ENCODE assay signal across 20 cellular contexts in genomic region chr1:207918571-207918970, GRCh38. TPM values are rescaled to one million over a fixed set of nuclear protein-coding genes. Genes with fewer than 3 reads are reported as not detected.
DNase-seq lines count a peak whose midpoint lies in the region; ATAC-seq and TF ChIP-seq lines count a peak whose summit lies in the region.
"Had no signal": no experiment of that assay in that cellular context is flagged by ENCODE, and none has a peak within 500 bp of the region (broad histone marks: within the 10 kb centered on the region; RNA-seq: fewer than 3 reads in every experiment).

No MANE protein-coding gene starts in this region.

- in situ Hi-C loops in KBM-7 (cut with MboI; ENCODE audit: low pct_unique_long_range_greater_than_20kb, low sequenced_read_pairs) (no loop called here), gastrocnemius medialis (cut with MboI; ENCODE audit: low sequenced_read_pairs in 4 of 4) (no loop called here)

- H3K4me3 ChIP-seq in BLaER1 treated with 17β-estradiol and CSF1 and Interleukin-3, amounts not matched to agents 10 nM and 100 nM, result peak overlapping the region in 5 of 10 experiments; percentile 4 to 29 (median 19); a peak in 6 of 20 replicates
- H3K4me3 ChIP-seq in hepatocyte (no peak overlapping the region), gastrocnemius medialis (no peak overlapping the region)
- H3K4me3 ChIP-seq: coronary artery, GM12878, suprapubic skin had no signal

- peaks cover 0 to 6% (median 0%) of the 10 kb centered on the region in 11 experiments; a peak in 2 of 22 replicates for H3K27me3 ChIP-seq in BLaER1 treated with 17β-estradiol and CSF1 and Interleukin-3, amounts not matched to agents 10 nM and 100 nM
- H3K27me3 ChIP-seq in hepatocyte (no peaks in the 10 kb centered on the region), gastrocnemius medialis (no peaks in the 10 kb centered on the region)
- H3K27me3 ChIP-seq: suprapubic skin had no signal

- H3K9ac ChIP-seq in BLaER1 treated with 17β-estradiol and CSF1 and Interleukin-3, amounts not matched to agents 10 nM and 100 nM, result peak overlapping the region in 2 of 11 experiments; percentile 3 to 10; a peak in 3 of 22 replicates

- H3K9me2 ChIP-seq in hepatocyte (replicated peaks; ENCODE audit: insufficient read depth), result no peaks in the 10 kb centered on the region

- 0 out of 22 replicates have a peak, but pooled peaks cover 0 to 6% (median 0%) of the 10 kb centered on the region in 11 experiments for H3K9me3 ChIP-seq in BLaER1 treated with 17β-estradiol and CSF1 and Interleukin-3, amounts not matched to agents 10 nM and 100 nM (replicated peaks in 1 of 11)
- H3K9me3 ChIP-seq in hepatocyte (ENCODE audit: low read depth) (no peaks in the 10 kb centered on the region), gastrocnemius medialis (no peaks in the 10 kb centered on the region)
- H3K9me3 ChIP-seq: suprapubic skin had no signal

- peak overlapping the region; percentile 61 to 89 (median 80) for H3K4me2 ChIP-seq in BLaER1 treated with 17β-estradiol and CSF1 and Interleukin-3, amounts not matched to agents 10 nM and 100 nM
- H3K4me2 ChIP-seq in hepatocyte, result no peak overlapping the region

- no peak overlapping the region for H2AFZ ChIP-seq in hepatocyte

- TF ChIP-seq POLR2A in gastrocnemius medialis (IDR thresholded peaks at IDR 0.05), result no peak

- H3K36me3 ChIP-seq in BLaER1 treated with 17β-estradiol and CSF1 and Interleukin-3, amounts not matched to agents 10 nM and 100 nM, result no peaks in the 10 kb centered on the region
- H3K36me3 ChIP-seq in hepatocyte (replicated peaks; ENCODE audit: insufficient read depth, low read depth) (no peaks in the 10 kb centered on the region), gastrocnemius medialis (no peaks in the 10 kb centered on the region)
- H3K36me3 ChIP-seq: suprapubic skin had no signal

- WGBS in hepatocyte (ENCODE audit: low lambda C conversion rate, missing lambda C conversion rate), result 82% methylated on average over 5 of the region's 5 CpGs

- peak in 1 of 2 donors; percentile 18 for ATAC-seq in gastrocnemius medialis
- ATAC-seq in HG03135 (IDR thresholded peaks at IDR 0.05; ENCODE audit: unreplicated experiment), result no peak
- ATAC-seq: activated CD4-positive, alpha-beta T cell treated with anti-CD3 and anti-CD28 coated beads for 36 hours; GM12878; T-helper 17 cell had no signal

- H3K4me1 ChIP-seq in BLaER1 treated with 17β-estradiol and CSF1 and Interleukin-3, amounts not matched to agents 10 nM and 100 nM, result peaks cover 38 to 66% (median 57%) of the 10 kb centered on the region in 10 experiments
- H3K4me1 ChIP-seq in hepatocyte (ENCODE audit: insufficient read depth), result no peaks in the 10 kb centered on the region
- H3K4me1 ChIP-seq in gastrocnemius medialis, result peaks cover 24 to 53% of the 10 kb centered on the region in 2 donors

- H3K27ac ChIP-seq in BLaER1 treated with 17β-estradiol and CSF1 and Interleukin-3, amounts not matched to agents 10 nM and 100 nM, result peak overlapping the region in 7 of 11 experiments; percentile 11 to 66 (median 46); a peak in 9 of 22 replicates
- H3K27ac ChIP-seq in hepatocyte, result peak overlapping the region; percentile 53
- peak overlapping the region; percentile 26 to 63 (median 56) for H3K27ac ChIP-seq in gastrocnemius medialis
- H3K27ac ChIP-seq: suprapubic skin had no signal

- intact Hi-C loops in gastrocnemius medialis (cut with DNase I; ENCODE audit: low total_unique reads), result no loop called here

- no peaks in the 10 kb centered on the region for H3K79me2 ChIP-seq in hepatocyte

- DNase-seq in KBM-7 (peak; percentile 61), hepatocyte (ENCODE audit: low spot score) (no peak), gastrocnemius medialis (no peak), NCI-H2196 treated with DMSO at 0.1 percent for 48 hours (lab: John Stamatoyannopoulos, UW; ENCODE audit: unreplicated experiment) (no peak), GM19238 (ENCODE audit: insufficient read length, low spot score) (no peak)
- DNase-seq in activated CD4-positive, alpha-beta T cell treated with anti-CD3 and anti-CD28 coated beads, Interleukin-2, amount 50 U/mL, for 1 hour, result no peak
- DNase-seq: activated CD4-positive, alpha-beta T cell treated with anti-CD3 and anti-CD28 coated beads for 36 hours; activated naive CD4-positive, alpha-beta T cell; activated T-cell treated with anti-CD3 and anti-CD28 coated beads, Interleukin-2, amount 50 U/mL, for 48 hours; C1 segment of cervical spinal cord; Calu3; H9; NCI-H1092; NCI-H187 treated with DMSO at 0.1 percent for 48 hours; T-helper 17 cell had no signal

- no peaks in the 10 kb centered on the region for H4K20me1 ChIP-seq in BLaER1 treated with 17β-estradiol and CSF1 and Interleukin-3, amounts not matched to agents 10 nM and 100 nM
- H4K20me1 ChIP-seq in hepatocyte (ENCODE audit: insufficient read depth, poor library complexity, severe bottlenecking), result no peaks in the 10 kb centered on the region

- TF ChIP-seq CTCF in hepatocyte (IDR thresholded peaks at IDR 0.05; ENCODE audit: poor library complexity) (no peak), gastrocnemius medialis (IDR thresholded peaks at IDR 0.05 in 4 of 5, conservative IDR thresholded peaks at IDR 0.05 in 1 of 5) (no peak)

RNA-seq across cellular contexts. Expression of gene CD34, which starts 7.6 kb away (rescaled TPM):
- total RNA-seq in hepatocyte (0.90 and 2.4 TPM in 2 replicates), gastrocnemius medialis (10 to 100 TPM; 13.6 to 31.7 (median 20.7) TPM)
- polyA plus RNA-seq in hepatocyte, result 1.3 and 2.4 TPM in 2 replicates
